8 cellular contexts compared by ENCODE assay signal in genomic region chr17:7220593-7221280, GRCh38. TPM values are rescaled to one million over a fixed set of nuclear protein-coding genes. Genes with fewer than 3 reads are reported as not detected.
DNase-seq lines count a peak whose midpoint lies in the region; ATAC-seq and TF ChIP-seq lines count a peak whose summit lies in the region.

No MANE protein-coding gene starts in this region.

- intact Hi-C loops in adrenal gland (cut with DNase I): no loop called here

- no peaks in the 10 kb centered on the region for H3K27me3 ChIP-seq in SJCRH30
- no peaks in the 10 kb centered on the region for H3K27me3 ChIP-seq in adrenal gland
- H3K27me3 ChIP-seq in hepatocyte: no peaks in the 10 kb centered on the region
- H3K27me3 ChIP-seq in skeletal muscle tissue (ENCODE audit: control insufficient read depth in 3 of 3, insufficient read depth in 3 of 3, low read length in 3 of 3): no peaks in the 10 kb centered on the region

- peaks cover 28% of the 10 kb centered on the region for H3K4me1 ChIP-seq in SJCRH30
- H3K4me1 ChIP-seq in adrenal gland (replicated peaks in 1 of 2): peaks cover 46 to 71% of the 10 kb centered on the region in 2 donors
- H3K4me1 ChIP-seq in hepatocyte (ENCODE audit: insufficient read depth): peaks cover 32% of the 10 kb centered on the region
- H3K4me1 ChIP-seq in skeletal muscle tissue (ENCODE audit: control insufficient read depth in 3 of 3, insufficient read depth in 3 of 3, low read length in 3 of 3): peaks cover 73 to 76% (median 75%) of the 10 kb centered on the region in 3 donors

- H3K9me2 ChIP-seq in hepatocyte (replicated peaks; ENCODE audit: insufficient read depth): no peaks in the 10 kb centered on the region

- peak; percentile 7 to 52 (median 48) for TF ChIP-seq CTCF in adrenal gland (IDR thresholded peaks at IDR 0.05)
- peak; percentile 45 for TF ChIP-seq CTCF in hepatocyte (IDR thresholded peaks at IDR 0.05; ENCODE audit: poor library complexity)

- DNase-seq in CD1c-positive myeloid dendritic cell (ENCODE audit: extremely low spot score): peak; percentile 54
- peak; percentile 48 for DNase-seq in HEK293T (ENCODE audit: extremely low spot score)
- DNase-seq in SJCRH30: peak; percentile 40 to 52
- DNase-seq in adrenal gland: peak; percentile 75 to 90 (median 83)
- DNase-seq in hepatocyte (ENCODE audit: low spot score): peak; percentile 77
- DNase-seq in NCI-H2107 treated with DMSO at 0.1 percent for 48 hours (lab: John Stamatoyannopoulos, UW; ENCODE audit: unreplicated experiment): no peak

- ATAC-seq in HG02623 (IDR thresholded peaks at IDR 0.05; ENCODE audit: unreplicated experiment): no peak

- peak overlapping the region; percentile 89 to 96 (median 92) for H3K9ac ChIP-seq in skeletal muscle tissue (ENCODE audit: low read depth in 1 of 3, low read length in 3 of 3)

- peak overlapping the region; percentile 80 for H3K4me2 ChIP-seq in hepatocyte

- peaks cover 38% of the 10 kb centered on the region for H3K79me2 ChIP-seq in hepatocyte

- no peaks in the 10 kb centered on the region for H3K9me3 ChIP-seq in SJCRH30 (replicated peaks)
- no peaks in the 10 kb centered on the region for H3K9me3 ChIP-seq in adrenal gland (replicated peaks in 1 of 3)
- H3K9me3 ChIP-seq in hepatocyte (ENCODE audit: low read depth): no peaks in the 10 kb centered on the region
- no peaks in the 10 kb centered on the region for H3K9me3 ChIP-seq in skeletal muscle tissue (ENCODE audit: control insufficient read depth in 3 of 3, low read length in 3 of 3)

- POLR2A ChIA-PET in HEK293T (lab: Yijun Ruan, JAX): interaction anchor here (0.7 to 9.3 kb wide), 18 partner anchors 8 to 175 kb away, joined by 3 to 166 read pairs (median 4); partner anchors contain the start of genes CTDNEP1, DVL2, ELP5 and GABARAP

- CTCF ChIA-PET in HEK293T (lab: Yijun Ruan, JAX): interaction anchor here (0.9 to 1.4 kb wide), 2 partner anchors 16 to 22 kb away, joined by 4 read pairs; partner anchors contain the start of gene GABARAP

- H3K36me3 ChIP-seq in SJCRH30 (peaks cover 7% of the 10 kb centered on the region; the same call in 1 of the 2 replicates), adrenal gland (replicated peaks in 1 of 2) (peaks cover 0 to 38% of the 10 kb centered on the region in 2 donors), hepatocyte (replicated peaks; ENCODE audit: insufficient read depth, low read depth) (no peaks in the 10 kb centered on the region), skeletal muscle tissue (ENCODE audit: control insufficient read depth in 3 of 3, insufficient read depth in 3 of 3, low read length in 3 of 3) (peaks cover 45 to 52% (median 48%) of the 10 kb centered on the region in 3 donors)

- WGBS in adrenal gland, 4 donors: 15 to 19% (median 17%) methylated on average over 7 to 11 of the region's 11 CpGs
- 41% methylated on average over 11 of the region's 11 CpGs for WGBS in hepatocyte (ENCODE audit: low lambda C conversion rate, missing lambda C conversion rate)

- no peaks in the 10 kb centered on the region for H4K20me1 ChIP-seq in hepatocyte (ENCODE audit: insufficient read depth, poor library complexity, severe bottlenecking)

- peak overlapping the region; percentile 56; the same call in 1 of the 2 replicates for H3K27ac ChIP-seq in SJCRH30
- H3K27ac ChIP-seq in adrenal gland: peak overlapping the region; percentile 86 to 100 (median 97)
- peak overlapping the region; percentile 99 for H3K27ac ChIP-seq in hepatocyte
- peak overlapping the region; percentile 95 for H3K27ac ChIP-seq in skeletal muscle tissue (ENCODE audit: low read depth, low read length)

- no peak overlapping the region for H2AFZ ChIP-seq in hepatocyte

- TF ChIP-seq POLR2A in adrenal gland (IDR thresholded peaks at IDR 0.05): no peak

- peak overlapping the region; percentile 78 for H3K4me3 ChIP-seq in SJCRH30
- H3K4me3 ChIP-seq in adrenal gland: peak overlapping the region; percentile 48 to 99 (median 82)
- H3K4me3 ChIP-seq in hepatocyte: peak overlapping the region; percentile 47
- H3K4me3 ChIP-seq in skeletal muscle tissue (ENCODE audit: low read length in 3 of 3): peak overlapping the region; percentile 78 to 92 (median 86)

TF ChIP-seq in HEK293T, 16 proteins besides CTCF, POLR2A, EP300 and RAD21:
- TF ChIP-seq BHLHE40 (IDR thresholded peaks at IDR 0.05; ENCODE audit: borderline replicate concordance) (no peak), FOXA1 (IDR thresholded peaks at IDR 0.05) (no peak), ARNT (IDR thresholded peaks at IDR 0.05) (no peak), PKNOX1 (IDR thresholded peaks at IDR 0.05) (no peak), ZNF384 (IDR thresholded peaks at IDR 0.05) (no peak), SUZ12 (IDR thresholded peaks at IDR 0.05) (no peak), HDGF (IDR thresholded peaks at IDR 0.05; ENCODE audit: borderline replicate concordance) (no peak), L3MBTL2 (conservative IDR thresholded peaks at IDR 0.05) (no peak)

RNA-seq across cellular contexts. Expression of gene ACADVL, which starts 1.0 kb away (rescaled TPM):
- total RNA-seq in SJCRH30 (2014; rRNA removed; shearing (Covaris generic)): 44.6 and 64.2 TPM in 2 replicates
- total RNA-seq in adrenal gland (1,000 to 10,000 TPM; 1,309 to 2,378 (median 1,772) TPM), hepatocyte (298 and 469 TPM in 2 replicates), skeletal muscle tissue (119 TPM)
- polyA plus RNA-seq in adrenal gland (1,000 to 10,000 TPM in 2 of 3 donors, 100 to 1,000 TPM in 1; 972 to 6,098 (median 5,777) TPM), hepatocyte (1,250 and 1,676 TPM in 2 replicates)

RNA-seq across cellular contexts. Expression of gene DLG4, which starts 1.1 kb away (rescaled TPM):
- 1.9 and 3.9 TPM in 2 replicates for total RNA-seq in SJCRH30 (2014; rRNA removed; shearing (Covaris generic))
- 10 to 100 TPM; 17.7 to 70.2 (median 31.9) TPM for total RNA-seq in adrenal gland
- 100 to 1,000 TPM in 1 of 3 donors, 10 to 100 TPM in 2; 19.1 to 172 (median 29.6) TPM for polyA plus RNA-seq in adrenal gland
- 8.4 and 10.7 TPM in 2 replicates for total RNA-seq in hepatocyte
- 2.9 and 7.6 TPM in 2 replicates for polyA plus RNA-seq in hepatocyte
- total RNA-seq in skeletal muscle tissue: 7.3 TPM

RNA-seq across cellular contexts. Expression of gene DVL2, which starts 13.6 kb away (rescaled TPM):
- total RNA-seq in SJCRH30 (2014; rRNA removed; shearing (Covaris generic)): 33.4 and 39.0 TPM in 2 replicates
- total RNA-seq in adrenal gland: 10 to 100 TPM; 25.2 to 87.2 (median 47.9) TPM
- polyA plus RNA-seq in adrenal gland: 10 to 100 TPM; 11.8 to 80.9 (median 19.2) TPM
- total RNA-seq in hepatocyte: 56.1 and 62.1 TPM in 2 replicates
- polyA plus RNA-seq in hepatocyte: 74.6 and 74.7 TPM in 2 replicates
- 63.2 TPM for total RNA-seq in skeletal muscle tissue

RNA-seq across cellular contexts. Expression of gene PHF23, which starts 18.5 kb away (rescaled TPM):
- total RNA-seq in SJCRH30 (2014; rRNA removed; shearing (Covaris generic)): 28.7 and 30.9 TPM in 2 replicates
- total RNA-seq in adrenal gland (100 to 1,000 TPM in 1 of 8 donors, 10 to 100 TPM in 7; 33.5 to 141 (median 64.5) TPM), hepatocyte (53.9 and 57.9 TPM in 2 replicates), skeletal muscle tissue (30.3 TPM)
- polyA plus RNA-seq in adrenal gland (10 to 100 TPM; 28.0 to 80.3 (median 49.6) TPM), hepatocyte (77.7 and 78.6 TPM in 2 replicates)

RNA-seq across cellular contexts. Expression of gene GABARAP, which starts 21.5 kb away (rescaled TPM):
- total RNA-seq in SJCRH30 (2014; rRNA removed; shearing (Covaris generic)): 139 and 141 TPM in 2 replicates
- total RNA-seq in adrenal gland (1,000 to 10,000 TPM in 1 of 8 donors, 100 to 1,000 TPM in 7; 195 to 1,049 (median 840) TPM), hepatocyte (309 and 327 TPM in 2 replicates), skeletal muscle tissue (259 TPM)
- polyA plus RNA-seq in adrenal gland (1,000 to 10,000 TPM in 2 of 3 donors, 100 to 1,000 TPM in 1; 694 to 1,285 (median 1,047) TPM), hepatocyte (992 and 1,031 TPM in 2 replicates)
